In genomic region chr2:65186872-65187851, GRCh38 we compare ENCODE assay signal across 8 cellular contexts. TPM values are rescaled to one million over a fixed set of nuclear protein-coding genes. Genes with fewer than 3 reads are reported as not detected.
DNase-seq lines count a peak whose midpoint lies in the region; ATAC-seq and TF ChIP-seq lines count a peak whose summit lies in the region.

No MANE protein-coding gene starts in this region.

- peaks cover 10% of the 10 kb centered on the region for H3K27me3 Mint-ChIP-seq in CD8-positive, alpha-beta T cell (ENCODE audit: low read depth)
- peaks cover 36% of the 10 kb centered on the region for H3K27me3 Mint-ChIP-seq in activated naive CD4-positive, alpha-beta T cell treated with anti-CD3 and anti-CD28 coated beads, Interleukin-2, amount 10 ng/mL, durations not matched to agents 7 days and 5 days

- TF ChIP-seq RAD21 in SK-N-SH (IDR thresholded peaks at IDR 0.05; ENCODE audit: low read length) = peak; percentile 78

- in situ Hi-C loops in transverse colon (cut with MboI; ENCODE audit: low pct_ligation_motif_present in 1 of 4, low pct_unique_long_range_greater_than_20kb in 1 of 4, low sequenced_read_pairs in 3 of 4) = loop anchor here (10.0 to 25.0 kb wide), 3 partner anchors 122 to 275 kb away; partner anchors contain the start of gene CEP68 (in 2 of the 4)

- H3K27ac Mint-ChIP-seq in CD8-positive, alpha-beta T cell = no peak overlapping the region
- peak overlapping the region; percentile 1 for H3K27ac Mint-ChIP-seq in activated naive CD4-positive, alpha-beta T cell treated with anti-CD3 and anti-CD28 coated beads, Interleukin-2, amount 10 ng/mL, durations not matched to agents 7 days and 5 days

- H3K9me3 Mint-ChIP-seq in CD8-positive, alpha-beta T cell = no peaks in the 10 kb centered on the region
- H3K9me3 Mint-ChIP-seq in activated naive CD4-positive, alpha-beta T cell treated with anti-CD3 and anti-CD28 coated beads, Interleukin-2, amount 10 ng/mL, durations not matched to agents 7 days and 5 days = no peaks in the 10 kb centered on the region

- no peak overlapping the region for H3K4me2 ChIP-seq in SK-N-SH

- no peak overlapping the region for H3K4me3 Mint-ChIP-seq in CD8-positive, alpha-beta T cell
- H3K4me3 Mint-ChIP-seq in activated naive CD4-positive, alpha-beta T cell treated with anti-CD3 and anti-CD28 coated beads, Interleukin-2, amount 10 ng/mL, durations not matched to agents 7 days and 5 days = no peak overlapping the region

- peaks cover 6% of the 10 kb centered on the region for H3K4me1 ChIP-seq in CD8-positive, alpha-beta T cell (ENCODE audit: insufficient read depth, low read length)
- H3K4me1 ChIP-seq in SK-N-SH (ENCODE audit: control insufficient read depth in 1 of 2, insufficient read depth in 2 of 2, low read depth in 1 of 2, low read length in 1 of 2) (no peaks in the 10 kb centered on the region; a peak in 1 of 4 replicates), ovary (ENCODE audit: insufficient read depth) (no peaks in the 10 kb centered on the region), transverse colon (peaks cover 5 to 25% (median 13%) of the 10 kb centered on the region in 4 donors)

- 69% methylated on average over 19 of the region's 19 CpGs for WGBS in SK-N-SH (ENCODE audit: low lambda C conversion rate)
- WGBS in ovary, 3 donors = 42 to 48% (median 46%) methylated on average over 19 of the region's 19 CpGs
- 42% methylated on average over 7 to 19 of the region's 19 CpGs for WGBS in transverse colon (ENCODE audit: low coverage in 1 of 2), 2 donors

- no peak for TF ChIP-seq EP300 in SK-N-SH (IDR thresholded peaks at IDR 0.05; ENCODE audit: borderline replicate concordance in 1 of 2, low read depth in 1 of 2, low read length in 1 of 2)
- TF ChIP-seq EP300 in ovary (IDR thresholded peaks at IDR 0.05) = no peak
- TF ChIP-seq EP300 in transverse colon (IDR thresholded peaks at IDR 0.05; ENCODE audit: low read depth) = no peak

- ATAC-seq in CD8-positive, alpha-beta T cell = peak; percentile 88
- peak; percentile 68 for ATAC-seq in GM21367 (IDR thresholded peaks at IDR 0.05; ENCODE audit: unreplicated experiment)

- peaks cover 9% of the 10 kb centered on the region for H3K4me1 Mint-ChIP-seq in CD8-positive, alpha-beta T cell (ENCODE audit: low read depth)
- peaks cover 10% of the 10 kb centered on the region for H3K4me1 Mint-ChIP-seq in activated naive CD4-positive, alpha-beta T cell treated with anti-CD3 and anti-CD28 coated beads, Interleukin-2, amount 10 ng/mL, durations not matched to agents 7 days and 5 days

- peaks cover 2% of the 10 kb centered on the region for H3F3A ChIP-seq in SK-N-SH (replicated peaks; ENCODE audit: insufficient read depth)

- TF ChIP-seq POLR2A in ovary (IDR thresholded peaks at IDR 0.05) = no peak
- no peak for TF ChIP-seq POLR2A in transverse colon (IDR thresholded peaks at IDR 0.05)

- no peaks in the 10 kb centered on the region for H3K9me3 ChIP-seq in CD8-positive, alpha-beta T cell (ENCODE audit: low read length)
- no peaks in the 10 kb centered on the region for H3K9me3 ChIP-seq in SK-N-SH
- no peaks in the 10 kb centered on the region for H3K9me3 ChIP-seq in ovary
- H3K9me3 ChIP-seq in transverse colon = no peaks in the 10 kb centered on the region

- no peaks in the 10 kb centered on the region for H3K9me2 ChIP-seq in SK-N-SH

- POLR2A ChIA-PET in CD8-positive, alpha-beta T cell (lab: Charles Lee) = no interaction called here
- POLR2A ChIA-PET in SK-N-SH (lab: Yijun Ruan, JAX) = no interaction called here

- H4K20me1 ChIP-seq in SK-N-SH (ENCODE audit: insufficient read depth) = no peaks in the 10 kb centered on the region

- intact Hi-C loops in CD8-positive, alpha-beta T cell (cut with DNase I, micrococcal nuclease) = loop anchor here (1.0 to 5.0 kb wide), 4 partner anchors 123 to 386 kb away; no protein-coding TSS in a partner anchor
- intact Hi-C loops in ovary (cut with DNase I) = loop anchor here in 3 of 4 donors (5.0 to 10.0 kb wide), 3 partner anchors 112 to 122 kb away; no protein-coding TSS in a partner anchor
- intact Hi-C loops in transverse colon (cut with DNase I; ENCODE audit: low total_unique reads) = loop anchor here (5.0 kb wide), 1 partner anchor 270 kb away; no protein-coding TSS in a partner anchor

- peak; percentile 60 for TF ChIP-seq CTCF in CD8-positive, alpha-beta T cell (IDR thresholded peaks at IDR 0.05)
- TF ChIP-seq CTCF in LNCAP (IDR thresholded peaks at IDR 0.05) (peak; percentile 59), SK-N-SH (IDR thresholded peaks at IDR 0.05) (peak; percentile 82), ovary (IDR thresholded peaks at IDR 0.05) (peak; percentile 48 to 73 (median 63)), transverse colon (IDR thresholded peaks at IDR 0.05) (peak; percentile 74 to 88 (median 84))

- peak overlapping the region; percentile 67; the same call in 1 of the 2 replicates for H2AFZ ChIP-seq in SK-N-SH (ENCODE audit: low read depth)

- no peaks in the 10 kb centered on the region for H3K79me2 ChIP-seq in SK-N-SH (ENCODE audit: insufficient read depth)

- H3K9ac ChIP-seq in SK-N-SH = no peak overlapping the region

- no peaks in the 10 kb centered on the region for H3K36me3 ChIP-seq in CD8-positive, alpha-beta T cell (ENCODE audit: insufficient read depth, low read length)
- no peaks in the 10 kb centered on the region for H3K36me3 ChIP-seq in SK-N-SH (replicated peaks in 1 of 2; ENCODE audit: control insufficient read depth in 1 of 2, insufficient read depth in 2 of 2, low read length in 1 of 2)
- no peaks in the 10 kb centered on the region for H3K36me3 ChIP-seq in ovary
- H3K36me3 ChIP-seq in transverse colon = no peaks in the 10 kb centered on the region

- H3K4me3 ChIP-seq in CD8-positive, alpha-beta T cell (ENCODE audit: low read depth, low read length) = no peak overlapping the region
- H3K4me3 ChIP-seq in SK-N-SH (ENCODE audit: low read depth in 2 of 2, low read length in 1 of 2) (no peak overlapping the region; a peak in 1 of 4 replicates), ovary (no peak overlapping the region), transverse colon (peak overlapping the region in 1 of 4 donors; percentile 13)

- DNase-seq in CD8-positive, alpha-beta T cell = peak; percentile 35 to 73 (median 54)
- DNase-seq in SK-N-SH = peak; percentile 84
- peak; percentile 78 for DNase-seq in activated naive CD4-positive, alpha-beta T cell treated with anti-CD3 and anti-CD28 coated beads, Interleukin-2, amount 10 ng/mL, durations not matched to agents 7 days and 5 days
- DNase-seq in glomerular endothelial cell (ENCODE audit: extremely low read depth, low read depth, low spot score) = peak; percentile 60
- peak; percentile 69 to 85 (median 82) for DNase-seq in ovary
- peak; percentile 89 for DNase-seq in transverse colon

- CTCF ChIA-PET in CD8-positive, alpha-beta T cell (lab: Charles Lee) = interaction anchor here (0.6 to 2.6 kb wide), 24 partner anchors 9 to 856 kb away, joined by 3 to 19 read pairs (median 4); partner anchors contain the start of gene RAB1A
- CTCF ChIA-PET in SK-N-SH (lab: Yijun Ruan, JAX) = interaction anchor here (0.6 to 2.1 kb wide), 42 partner anchors 9 to 380 kb away, joined by 3 to 16 read pairs (median 4); partner anchors contain the start of gene RAB1A
- CTCF ChIA-PET in activated naive CD4-positive, alpha-beta T cell treated with anti-CD3 and anti-CD28 coated beads, Interleukin-2, amount 10 ng/mL, durations not matched to agents 7 days and 5 days (lab: Charles Lee) = interaction anchor here (0.6 to 6.1 kb wide), 23 partner anchors 10 to 269 kb away, joined by 3 to 53 read pairs (median 4); partner anchors contain the start of gene RAB1A

- H3K36me3 Mint-ChIP-seq in CD8-positive, alpha-beta T cell = no peaks in the 10 kb centered on the region
- H3K36me3 Mint-ChIP-seq in activated naive CD4-positive, alpha-beta T cell treated with anti-CD3 and anti-CD28 coated beads, Interleukin-2, amount 10 ng/mL, durations not matched to agents 7 days and 5 days = no peaks in the 10 kb centered on the region

- H3K27ac ChIP-seq in CD8-positive, alpha-beta T cell (ENCODE audit: low read depth, low read length) = no peak overlapping the region
- H3K27ac ChIP-seq in SK-N-SH (ENCODE audit: low read depth in 2 of 2, low read length in 1 of 2) = no peak overlapping the region
- no peak overlapping the region for H3K27ac ChIP-seq in ovary
- peak overlapping the region; percentile 68 to 83 (median 76) for H3K27ac ChIP-seq in transverse colon

- no peaks in the 10 kb centered on the region for H3K27me3 ChIP-seq in CD8-positive, alpha-beta T cell (ENCODE audit: insufficient read depth, low read length)
- H3K27me3 ChIP-seq in SK-N-SH (ENCODE audit: insufficient read depth) (no peaks in the 10 kb centered on the region), ovary (no peaks in the 10 kb centered on the region), transverse colon (no peaks in the 10 kb centered on the region)

TF ChIP-seq in SK-N-SH, 30 proteins besides CTCF, POLR2A, EP300 and RAD21:
- TF ChIP-seq SMC3 (IDR thresholded peaks at IDR 0.05; ENCODE audit: low read depth, low read length) (peak; percentile 67), SIN3A (IDR thresholded peaks at IDR 0.05; ENCODE audit: borderline replicate concordance, low read depth, low read length) (no peak)

RNA-seq across cellular contexts. Expression of gene ACTR2, which starts 40.5 kb away (rescaled TPM):
- total RNA-seq in CD8-positive, alpha-beta T cell = 100 to 1,000 TPM; 101 to 117 TPM
- polyA plus RNA-seq in SK-N-SH (2012; rRNA removed) (53.0 and 72.7 TPM in 2 replicates), ovary (100 to 1,000 TPM in 1 of 2 donors, 10 to 100 TPM in 1; 46.3 to 129 TPM)
- polyA plus RNA-seq in SK-N-SH (2012; cell fraction: cytosol; rRNA removed) = 95.7 and 114 TPM in 2 replicates
- 11.7 and 27.7 TPM in 2 replicates for polyA plus RNA-seq in SK-N-SH (2012; cell fraction: nucleus; rRNA removed)
- total RNA-seq in glomerular endothelial cell (161 and 190 TPM in 2 replicates), ovary (100 to 1,000 TPM in 5 of 7 donors, 10 to 100 TPM in 2; 33.4 to 146 (median 113) TPM), transverse colon (100 to 1,000 TPM in 1 of 4 donors, 10 to 100 TPM in 3; 56.9 to 123 (median 81.8) TPM)

RNA-seq across cellular contexts. Expression of gene RAB1A, which starts 57.3 kb away (rescaled TPM):
- total RNA-seq in CD8-positive, alpha-beta T cell = 100 to 1,000 TPM; 101 to 103 TPM
- polyA plus RNA-seq in SK-N-SH (2012; rRNA removed) (111 and 113 TPM in 2 replicates), ovary (100 to 1,000 TPM in 1 of 2 donors, 10 to 100 TPM in 1; 78.4 to 125 TPM)
- 131 and 214 TPM in 2 replicates for polyA plus RNA-seq in SK-N-SH (2012; cell fraction: cytosol; rRNA removed)
- polyA plus RNA-seq in SK-N-SH (2012; cell fraction: nucleus; rRNA removed) = 25.4 and 55.8 TPM in 2 replicates
- total RNA-seq in glomerular endothelial cell (126 and 143 TPM in 2 replicates), ovary (100 to 1,000 TPM in 4 of 7 donors, 10 to 100 TPM in 3; 57.5 to 118 (median 104) TPM), transverse colon (10 to 100 TPM; 16.9 to 98.3 (median 55.0) TPM)

Comparison
In these comparisons a context has a peak if more than half of its experiments do, and no peak if none do; other contexts are left out.
1. H3K27ac ChIP-seq: peak in transverse colon (4 of 4); none in CD8-positive, alpha-beta T cell (single experiment), SK-N-SH (0 of 2) and ovary (0 of 2).
2. Peak in every context shown above with its lines, with median percentiles within 50 percentile points of each other: DNase-seq and CTCF ChIP-seq.